In the genomic region with DNA sequence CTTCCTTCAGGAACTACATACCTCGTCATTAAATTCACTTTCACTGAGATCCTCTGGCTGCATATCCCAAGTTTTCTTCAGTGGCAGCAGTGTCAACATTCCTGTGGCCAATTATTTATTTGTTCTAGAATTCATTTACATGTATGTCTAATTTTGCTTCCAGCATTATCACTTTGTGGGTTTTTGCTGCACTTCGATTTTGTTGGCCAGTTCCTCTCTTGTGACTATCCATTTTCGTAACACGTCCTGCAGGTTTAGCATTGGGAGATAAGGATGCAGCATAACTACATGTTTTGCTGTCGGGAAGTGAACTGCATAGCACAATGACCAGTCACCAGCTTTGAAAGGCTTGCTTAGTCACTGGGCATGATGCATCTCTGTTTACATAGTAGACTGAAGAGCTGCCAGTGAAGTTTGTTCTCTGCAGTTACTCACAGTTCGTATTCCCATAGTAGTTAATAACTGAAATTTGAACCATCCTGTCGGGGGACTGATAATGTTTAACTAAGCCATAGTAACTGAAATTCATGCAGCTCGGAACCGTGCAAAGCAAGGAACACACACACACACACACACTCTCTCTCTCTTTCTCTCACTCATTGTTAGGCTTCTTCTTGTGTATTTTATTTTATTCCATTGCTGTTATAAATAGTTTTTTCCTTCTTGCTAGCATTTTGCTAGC, we compare ENCODE assay signal across 9 cellular contexts. TPM values are rescaled to one million over a fixed set of nuclear protein-coding genes. Genes with fewer than 3 reads are reported as not detected.
A peak's percentile ranks its signal among the peaks of the same experiment; 100 is the strongest.
DNase-seq lines count a peak whose midpoint lies in the region; ATAC-seq and TF ChIP-seq lines count a peak whose summit lies in the region.
"Had no signal": no experiment of that assay in that cellular context is flagged by ENCODE, and none has a peak within 500 bp of the region (broad histone marks: within the 10 kb centered on the region; RNA-seq: fewer than 3 reads in every experiment).

No MANE protein-coding gene starts in this region.

- WGBS in upper lobe of left lung, 2 donors, result 57% methylated on average over 9 of the region's 9 CpGs

- ATAC-seq in upper lobe of left lung (ENCODE audit: low FRiP score in 2 of 2), result peak; percentile 93 to 95
- no peak for ATAC-seq in HG02852 (IDR thresholded peaks at IDR 0.05; ENCODE audit: unreplicated experiment)
- no peak for ATAC-seq in GM18909 (IDR thresholded peaks at IDR 0.05; ENCODE audit: poor library complexity, unreplicated experiment)

- H3K27ac ChIP-seq in 22Rv1 (peak overlapping the region; percentile 91), ascending aorta (peak overlapping the region; percentile 68 to 74), upper lobe of left lung (peak overlapping the region in 3 of 4 donors; percentile 35 to 68 (median 41))

- H3K9me3 ChIP-seq in ascending aorta, result no peaks in the 10 kb centered on the region
- H3K9me3 ChIP-seq in upper lobe of left lung, result no peaks in the 10 kb centered on the region

- TF ChIP-seq CTCF in 22Rv1 (IDR thresholded peaks at IDR 0.05), result no peak
- no peak for TF ChIP-seq CTCF in LNCaP clone FGC (IDR thresholded peaks at IDR 0.05; ENCODE audit: control insufficient read depth, extremely low read depth, insufficient read depth)
- TF ChIP-seq CTCF in ascending aorta (IDR thresholded peaks at IDR 0.05), result no peak
- no peak for TF ChIP-seq CTCF in upper lobe of left lung (IDR thresholded peaks at IDR 0.05)

- TF ChIP-seq POLR2A in upper lobe of left lung (IDR thresholded peaks at IDR 0.05), result no peak

- peak; percentile 98 for DNase-seq in LNCaP clone FGC (ENCODE audit: low read depth)
- peak in 1 of 2 donors; percentile 71 for DNase-seq in ascending aorta (ENCODE audit: low spot score in 2 of 2)
- peak; percentile 94 for DNase-seq in islet precursor cell
- DNase-seq in upper lobe of left lung, result peak in 1 of 2 donors; percentile 65
- no peak for DNase-seq in H7
- DNase-seq: CD4-positive, CD25-positive, alpha-beta regulatory T cell had no signal

- H3K4me3 ChIP-seq in LNCaP clone FGC (ENCODE audit: low read depth, low read length), result peak overlapping the region; percentile 33
- H3K4me3 ChIP-seq in ascending aorta, result no peak overlapping the region
- no peak overlapping the region for H3K4me3 ChIP-seq in upper lobe of left lung
- no peak overlapping the region for H3K4me3 ChIP-seq in H7 (ENCODE audit: insufficient read depth, low read depth, low read length)

- H3K36me3 ChIP-seq in ascending aorta, result peaks cover 6 to 33% of the 10 kb centered on the region in 2 donors
- peaks cover 0 to 34% (median 3%) of the 10 kb centered on the region in 4 donors for H3K36me3 ChIP-seq in upper lobe of left lung
- peaks cover 5% of the 10 kb centered on the region; the same call in 1 of the 2 replicates for H3K36me3 ChIP-seq in H7 (replicated peaks; ENCODE audit: control insufficient read depth, insufficient read depth, low read length)

- H3K27me3 ChIP-seq in ascending aorta (no peaks in the 10 kb centered on the region), upper lobe of left lung (no peaks in the 10 kb centered on the region), H7 (ENCODE audit: control insufficient read depth, insufficient read depth, low read length) (no peaks in the 10 kb centered on the region)

- peak in 2 of 4 donors; percentile 52 to 86 for TF ChIP-seq EP300 in upper lobe of left lung (IDR thresholded peaks at IDR 0.05)

- H3K4me1 ChIP-seq in ascending aorta, result peaks cover 0 to 12% of the 10 kb centered on the region in 2 donors
- peaks cover 0 to 12% (median 6%) of the 10 kb centered on the region in 4 donors for H3K4me1 ChIP-seq in upper lobe of left lung

- intact Hi-C loops in ascending aorta (cut with DNase I), result loop anchor here (2.0 to 5.0 kb wide), 2 partner anchors 21 to 34 kb away; a partner anchor contains a TSS

RNA-seq across cellular contexts. Expression of a gene that starts 28.3 kb away (rescaled TPM):
- total RNA-seq in ascending aorta (6.4 TPM), upper lobe of left lung (10 to 100 TPM; 13.0 to 27.2 (median 17.5) TPM)
- 6.2 and 8.3 TPM in 2 replicates for total RNA-seq in H7 (2014; rRNA removed; shearing (Covaris generic))

RNA-seq across cellular contexts. Expression of a gene that starts 31.8 kb away (rescaled TPM):
- total RNA-seq in ascending aorta, result 115 TPM
- total RNA-seq in upper lobe of left lung, result 10 to 100 TPM; 27.3 to 76.5 (median 29.5) TPM
- total RNA-seq in H7 (2014; rRNA removed; shearing (Covaris generic)), result 18.3 and 27.6 TPM in 2 replicates

Comparison
In these comparisons a context has a peak if more than half of its experiments do, and no peak if none do; other contexts are left out.
1. H3K27ac ChIP-seq: peak in every context shown above with its lines; median percentile 91 in 22Rv1; 71 in ascending aorta; 41 in upper lobe of left lung.
2. ATAC-seq: peak in upper lobe of left lung (2 of 2); none in HG02852 (single experiment) and GM18909 (single experiment).